Comparison of ENCODE assay signal across 17 cellular contexts in the genomic region with DNA sequence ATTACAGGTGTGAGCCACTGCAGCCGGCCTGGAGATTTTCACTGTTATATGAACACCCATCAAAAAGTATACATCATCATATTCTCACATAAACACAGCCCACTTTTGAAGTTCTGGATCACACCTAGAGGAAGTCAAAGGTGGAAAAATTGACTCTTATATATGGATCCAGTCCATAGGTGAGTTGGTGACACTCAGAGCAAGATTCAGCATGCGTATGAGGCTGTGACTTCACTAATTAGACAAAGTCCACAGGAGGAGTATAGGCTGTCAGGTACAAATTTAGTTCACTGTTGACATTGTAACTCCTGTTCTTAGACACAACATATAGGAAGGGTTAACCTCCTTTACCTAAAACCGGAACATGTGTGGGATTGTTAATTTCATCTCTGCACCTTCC. TPM values are rescaled to one million over a fixed set of nuclear protein-coding genes. Genes with fewer than 3 reads are reported as not detected.
DNase-seq lines count a peak whose midpoint lies in the region; ATAC-seq and TF ChIP-seq lines count a peak whose summit lies in the region.
"Had no signal": no experiment of that assay in that cellular context is flagged by ENCODE, and none has a peak within 500 bp of the region (broad histone marks: within the 10 kb centered on the region; RNA-seq: fewer than 3 reads in every experiment).

No MANE protein-coding gene starts in this region.

- DNase-seq in activated T-cell treated with anti-CD3 and anti-CD28 coated beads, Interleukin-2, amount 50 U/mL, for 72 hours, result no peak
- DNase-seq in activated T-cell treated with anti-CD3 and anti-CD28 coated beads, Interleukin-2, amount 50 U/mL, for 1 hour, result no peak
- DNase-seq in PC-3 (no peak), left colon (no peak), posterior vena cava (ENCODE audit: low spot score) (no peak), tibial artery (no peak)
- no peak for DNase-seq in activated T-helper 2 cell treated with anti-CD3 and anti-CD28 coated beads, Interferon-gamma antibody, Interleukin-2, Interleukin-4, amounts not matched to agents 10 μg/mL and 5 μg/mL and 100 μg/mL, durations not matched to agents 14 hours and 24 hours and 36 hours (ENCODE audit: low spot score)
- DNase-seq: Karpas-422, NCI-H1694, NCI-H2081 treated with DMSO at 0.1 percent for 48 hours, NCI-H2171 treated with DMSO at 0.1 percent for 48 hours, NCI-H524 treated with DMSO at 0.1 percent for 48 hours, NCI-H82, Right ventricle myocardium superior had no signal

- POLR2A ChIA-PET in PC-3 (lab: Charles Lee; ENCODE audit: unreplicated experiment), result interaction anchor here (0.7 kb wide), 1 partner anchor 368 kb away, joined by 3 read pairs; the partner anchor contains the start of gene ZNF675

- H3K4me3 ChIP-seq in PC-3 (ENCODE audit: low read length) (no peak overlapping the region), tibial artery (no peak overlapping the region)

- no TSS peak for BruUV-seq in PC-3 (replicated peaks; lab: Mats Ljungman, UMichigan)

- peaks cover 6% of the 10 kb centered on the region; the same call in 1 of the 2 replicates for H4K20me1 ChIP-seq in PC-3 (ENCODE audit: low read length)

- H3K4me1 ChIP-seq in PC-3 (ENCODE audit: insufficient read depth, low read length), result peaks cover 30% of the 10 kb centered on the region
- H3K4me1 ChIP-seq in tibial artery, result no peaks in the 10 kb centered on the region

- TF ChIP-seq CTCF in PC-3 (conservative IDR thresholded peaks at IDR 0.05; ENCODE audit: low read depth, low read length), result no peak
- TF ChIP-seq CTCF in tibial artery (IDR thresholded peaks at IDR 0.05), result no peak

- peak overlapping the region; percentile 94 for H3K27ac ChIP-seq in PC-3 (ENCODE audit: low read length)
- H3K27ac ChIP-seq in tibial artery, result no peak overlapping the region

- peak overlapping the region; percentile 80 for H3K27ac Mint-ChIP-seq in activated T-cell treated with anti-CD3 and anti-CD28 coated beads, Interleukin-2, amount 50 U/mL, for 72 hours
- H3K27ac Mint-ChIP-seq in activated T-helper 2 cell treated with anti-CD3 and anti-CD28 coated beads, Interferon-gamma antibody, Interleukin-2, Interleukin-4, amounts not matched to agents 10 μg/mL and 5 μg/mL and 100 μg/mL, durations not matched to agents 14 hours and 24 hours and 36 hours, result peak overlapping the region; percentile 12
- H3K27ac Mint-ChIP-seq: B cell had no signal

- intact Hi-C loops in PC-3 (cut with micrococcal nuclease), result no loop called here
- intact Hi-C loops in activated T-helper 2 cell treated with anti-CD3 and anti-CD28 coated beads, Interferon-gamma antibody, Interleukin-2, Interleukin-4, amounts not matched to agents 10 μg/mL and 5 μg/mL and 100 μg/mL, durations not matched to agents 14 hours and 24 hours and 36 hours (cut with micrococcal nuclease), result loop anchor here (2.0 kb wide), 1 partner anchor 23 kb away; no protein-coding TSS in a partner anchor
- intact Hi-C loops in left colon (cut with DNase I, micrococcal nuclease), result no loop called here
- intact Hi-C loops in posterior vena cava (cut with DNase I), result no loop called here
- intact Hi-C loops in tibial artery (cut with DNase I; ENCODE audit: low total_unique reads), result no loop called here

- no peak overlapping the region for H3K4me2 ChIP-seq in PC-3 (ENCODE audit: low read length)

- peaks cover 10% of the 10 kb centered on the region for H3F3A ChIP-seq in PC-3 (ENCODE audit: low read length, unreplicated experiment)

- no peak for ATAC-seq in activated T-cell treated with anti-CD3 and anti-CD28 coated beads, Interleukin-2, amount 50 U/mL, for 72 hours (replicated peaks in 1 of 2)
- ATAC-seq in PC-3 (no peak), left colon (peak; percentile 53), GM19351 (IDR thresholded peaks at IDR 0.05; ENCODE audit: unreplicated experiment) (no peak)

- peaks cover 43% of the 10 kb centered on the region for H3K4me1 Mint-ChIP-seq in activated T-cell treated with anti-CD3 and anti-CD28 coated beads, Interleukin-2, amount 50 U/mL, for 72 hours (ENCODE audit: low read depth)
- peaks cover 20% of the 10 kb centered on the region for H3K4me1 Mint-ChIP-seq in activated T-helper 2 cell treated with anti-CD3 and anti-CD28 coated beads, Interferon-gamma antibody, Interleukin-2, Interleukin-4, amounts not matched to agents 10 μg/mL and 5 μg/mL and 100 μg/mL, durations not matched to agents 14 hours and 24 hours and 36 hours (ENCODE audit: low read depth)
- H3K4me1 Mint-ChIP-seq: B cell, CD14-positive monocyte had no signal

- H3K27me3 Mint-ChIP-seq in activated T-cell treated with anti-CD3 and anti-CD28 coated beads, Interleukin-2, amount 50 U/mL, for 72 hours (ENCODE audit: low read depth), result no peaks in the 10 kb centered on the region
- H3K27me3 Mint-ChIP-seq in activated T-helper 2 cell treated with anti-CD3 and anti-CD28 coated beads, Interferon-gamma antibody, Interleukin-2, Interleukin-4, amounts not matched to agents 10 μg/mL and 5 μg/mL and 100 μg/mL, durations not matched to agents 14 hours and 24 hours and 36 hours (ENCODE audit: low read depth), result no peaks in the 10 kb centered on the region
- H3K27me3 Mint-ChIP-seq: B cell had no signal

- no peaks in the 10 kb centered on the region for H3K79me2 ChIP-seq in PC-3 (ENCODE audit: low read length)

- no peak overlapping the region for H3K4me3 Mint-ChIP-seq in activated T-cell treated with anti-CD3 and anti-CD28 coated beads, Interleukin-2, amount 50 U/mL, for 72 hours
- H3K4me3 Mint-ChIP-seq in activated T-helper 2 cell treated with anti-CD3 and anti-CD28 coated beads, Interferon-gamma antibody, Interleukin-2, Interleukin-4, amounts not matched to agents 10 μg/mL and 5 μg/mL and 100 μg/mL, durations not matched to agents 14 hours and 24 hours and 36 hours (ENCODE audit: low read depth), result no peak overlapping the region
- H3K4me3 Mint-ChIP-seq: B cell, CD14-positive monocyte had no signal

- CTCF ChIA-PET in PC-3 (lab: Charles Lee), result no interaction called here

- H3K9me3 Mint-ChIP-seq in activated T-cell treated with anti-CD3 and anti-CD28 coated beads, Interleukin-2, amount 50 U/mL, for 72 hours, result no peaks in the 10 kb centered on the region
- no peaks in the 10 kb centered on the region for H3K9me3 Mint-ChIP-seq in activated T-helper 2 cell treated with anti-CD3 and anti-CD28 coated beads, Interferon-gamma antibody, Interleukin-2, Interleukin-4, amounts not matched to agents 10 μg/mL and 5 μg/mL and 100 μg/mL, durations not matched to agents 14 hours and 24 hours and 36 hours
- H3K9me3 Mint-ChIP-seq: CD14-positive monocyte had no signal

- no peak overlapping the region for H3K9ac ChIP-seq in PC-3 (ENCODE audit: low read length)

- H3K27me3 ChIP-seq in PC-3 (ENCODE audit: low read length), result no peaks in the 10 kb centered on the region
- no peaks in the 10 kb centered on the region for H3K27me3 ChIP-seq in tibial artery

- no peaks in the 10 kb centered on the region for H3K9me3 ChIP-seq in PC-3 (ENCODE audit: low read length)
- no peaks in the 10 kb centered on the region for H3K9me3 ChIP-seq in tibial artery

- no peak overlapping the region for H2AFZ ChIP-seq in PC-3 (ENCODE audit: low read length)

- peaks cover 29 to 48% of the 10 kb centered on the region in 2 donors for H3K36me3 Mint-ChIP-seq in activated T-cell treated with anti-CD3 and anti-CD28 coated beads, Interleukin-2, amount 50 U/mL, for 72 hours (ENCODE audit: insufficient read depth in 2 of 2)
- peaks cover 85% of the 10 kb centered on the region for H3K36me3 Mint-ChIP-seq in activated T-helper 2 cell treated with anti-CD3 and anti-CD28 coated beads, Interferon-gamma antibody, Interleukin-2, Interleukin-4, amounts not matched to agents 10 μg/mL and 5 μg/mL and 100 μg/mL, durations not matched to agents 14 hours and 24 hours and 36 hours (ENCODE audit: low read depth)

- H3K9me2 ChIP-seq in PC-3 (replicated peaks; ENCODE audit: low read length), result no peaks in the 10 kb centered on the region

- H3K36me3 ChIP-seq in PC-3 (ENCODE audit: low read depth, low read length) (peaks cover 78% of the 10 kb centered on the region), tibial artery (peaks cover 62 to 95% (median 88%) of the 10 kb centered on the region in 3 donors)

RNA-seq across cellular contexts. Expression of gene ZNF254, which starts 31.4 kb away (rescaled TPM):
- 10 to 100 TPM; 13.3 to 14.9 TPM for total RNA-seq in activated T-cell treated with anti-CD3 and anti-CD28 coated beads, Interleukin-2, amount 50 U/mL, for 72 hours
- total RNA-seq in PC-3 (2014; rRNA removed) (8.1 and 9.3 TPM in 2 replicates), left colon (10 to 100 TPM; 13.3 to 18.3 TPM), posterior vena cava (10 to 100 TPM; 12.8 to 14.1 TPM)
- 8.7 and 11.5 TPM in 2 replicates for total RNA-seq in activated T-helper 2 cell treated with anti-CD3 and anti-CD28 coated beads, Interferon-gamma antibody, Interleukin-2, Interleukin-4, amounts not matched to agents 10 μg/mL and 5 μg/mL and 100 μg/mL, durations not matched to agents 14 hours and 24 hours and 36 hours
